Comparison of ENCODE assay signal across 9 cellular contexts in the genomic region with DNA sequence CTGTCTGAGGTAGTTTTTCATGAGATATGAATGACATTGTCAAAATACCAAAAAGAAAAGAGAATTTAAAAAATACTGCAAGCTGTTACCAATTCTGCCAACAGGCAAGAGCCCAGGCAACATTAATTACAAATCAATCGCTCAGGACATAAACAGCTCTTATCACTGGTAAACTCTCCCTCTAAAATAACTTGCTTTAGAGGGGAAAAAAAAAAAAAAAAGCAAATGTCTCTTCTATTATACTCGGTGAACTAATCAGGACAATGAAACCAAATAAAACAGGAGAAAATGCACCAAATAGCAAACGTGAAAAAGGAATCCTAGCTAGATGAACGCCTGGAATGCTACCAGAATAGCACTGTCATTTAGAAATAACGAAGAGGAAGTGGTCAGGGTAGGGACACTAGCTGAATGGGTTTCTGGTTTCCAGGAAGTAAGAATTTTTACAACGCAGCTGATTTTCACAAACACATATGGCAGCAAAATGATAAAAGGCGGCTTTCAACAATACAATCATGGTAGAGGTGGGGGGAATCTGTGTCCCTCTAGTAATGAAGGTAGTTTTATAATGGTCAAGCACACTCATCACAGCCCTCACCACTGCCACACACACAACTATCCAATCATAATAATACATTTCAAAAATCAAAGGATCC.
DNase-seq lines count a peak whose midpoint lies in the region; ATAC-seq and TF ChIP-seq lines count a peak whose summit lies in the region.
"Had no signal": no experiment of that assay in that cellular context is flagged by ENCODE, and none has a peak within 500 bp of the region (broad histone marks: within the 10 kb centered on the region; RNA-seq: fewer than 3 reads in every experiment).

No MANE protein-coding gene starts in this region.

- peak overlapping the region; percentile 3 to 29 for H3K27ac Mint-ChIP-seq in T-cell
- H3K27ac Mint-ChIP-seq in CD4-positive, alpha-beta T cell: no peak overlapping the region

- peaks cover 28% of the 10 kb centered on the region for H3K36me3 Mint-ChIP-seq in T-cell
- peaks cover 47% of the 10 kb centered on the region for H3K36me3 Mint-ChIP-seq in CD4-positive, alpha-beta T cell (ENCODE audit: low read depth)

- H3K36me3 ChIP-seq in HEK293 (ENCODE audit: control insufficient read depth in 2 of 2, insufficient read depth in 1 of 2, low read length in 2 of 2): no peaks in the 10 kb centered on the region
- no peaks in the 10 kb centered on the region for H3K36me3 ChIP-seq in Karpas-422 (ENCODE audit: insufficient read depth, low read length)

- H3K4me3 ChIP-seq in HEK293 (ENCODE audit: low read depth, low read length) (no peak overlapping the region), Karpas-422 (ENCODE audit: low read length) (no peak overlapping the region)

- H3K27me3 Mint-ChIP-seq in T-cell: no peaks in the 10 kb centered on the region
- no peaks in the 10 kb centered on the region for H3K27me3 Mint-ChIP-seq in CD4-positive, alpha-beta T cell

- H3K9me3 Mint-ChIP-seq in T-cell: peaks cover 8 to 17% (median 13%) of the 10 kb centered on the region in 3 donors
- H3K9me3 Mint-ChIP-seq in CD4-positive, alpha-beta T cell: peaks cover 12% of the 10 kb centered on the region

- no peaks in the 10 kb centered on the region for H3K9me3 ChIP-seq in HEK293 (ENCODE audit: control insufficient read depth, insufficient read depth, low read depth, low read length)
- peaks cover 3% of the 10 kb centered on the region; the same call in 1 of the 2 replicates for H3K9me3 ChIP-seq in Karpas-422 (ENCODE audit: low read length)
- H3K9me3 ChIP-seq in CD4-positive, alpha-beta T cell (ENCODE audit: control insufficient read depth, low read length): peaks cover under 1% of the 10 kb centered on the region

- no peaks in the 10 kb centered on the region for H3K9me2 ChIP-seq in Karpas-422 (replicated peaks; ENCODE audit: insufficient read depth, low read length)

- peak overlapping the region; percentile 42 to 49 (median 44) for H3K4me3 Mint-ChIP-seq in T-cell
- H3K4me3 Mint-ChIP-seq in CD4-positive, alpha-beta T cell: no peak overlapping the region

- CTCF ChIA-PET in HEK293 (lab: Yijun Ruan, JAX) (interaction anchor here (0.6 to 2.0 kb wide), 6 partner anchors 8 to 806 kb away, joined by 3 to 9 read pairs (median 3); no protein-coding TSS in a partner anchor), T-cell (lab: Charles Lee) (interaction anchor here in 1 of 2 donors (0.6 kb wide), 2 partner anchors 11 to 14 kb away, joined by 3 read pairs; no protein-coding TSS in a partner anchor)
- CTCF ChIA-PET in CD4-positive, alpha-beta T cell (lab: Charles Lee): interaction anchor here (1.0 kb wide), 1 partner anchor 10 kb away, joined by 3 read pairs; no protein-coding TSS in a partner anchor

- H2AFZ ChIP-seq in Karpas-422 (ENCODE audit: low read length): no peak overlapping the region

- POLR2A ChIA-PET in HEK293 (lab: Yijun Ruan, JAX) (interaction anchor here (0.6 kb wide), 1 partner anchor 13 kb away, joined by 3 read pairs; no protein-coding TSS in a partner anchor), T-cell (lab: Charles Lee) (interaction anchor here (0.6 to 0.7 kb wide), 2 partner anchors 26 to 858 kb away, joined by 4 to 5 read pairs; no protein-coding TSS in a partner anchor)
- POLR2A ChIA-PET in CD4-positive, alpha-beta T cell (lab: Charles Lee): interaction anchor here (1.0 to 1.1 kb wide), 2 partner anchors 33 to 197 kb away, joined by 3 read pairs; no protein-coding TSS in a partner anchor

- peaks cover 22 to 26% (median 24%) of the 10 kb centered on the region in 3 donors for H3K4me1 Mint-ChIP-seq in T-cell
- H3K4me1 Mint-ChIP-seq in CD4-positive, alpha-beta T cell (ENCODE audit: low read depth): peaks cover 25% of the 10 kb centered on the region

- no peak for TF ChIP-seq CTCF in HEK293 (tag by site-specific recombination; IDR thresholded peaks at IDR 0.05)
- TF ChIP-seq CTCF in CD4-positive, alpha-beta T cell (IDR thresholded peaks at IDR 0.05): no peak

- ATAC-seq in T-cell (replicated peaks in 1 of 4) (no peak), HG03280 (IDR thresholded peaks at IDR 0.05; ENCODE audit: unreplicated experiment) (no peak)
- no peak for ATAC-seq in CD4-positive, alpha-beta T cell (ENCODE audit: poor library complexity)

- peaks cover 19% of the 10 kb centered on the region for H3K79me2 ChIP-seq in Karpas-422 (ENCODE audit: low read length)

- no peak overlapping the region for H3K4me2 ChIP-seq in Karpas-422 (ENCODE audit: low read depth, low read length, poor library complexity, severe bottlenecking)

- DNase-seq in Daoy (ENCODE audit: low read depth) (peak; percentile 48), T-cell (no peak), kidney glomerular epithelial cell (lab: John Stamatoyannopoulos, UW) (peak; percentile 9), Karpas-422 (no peak), T-helper 9 cell (no peak)
- DNase-seq in CD4-positive, alpha-beta T cell: no peak

- H3K27me3 ChIP-seq in Karpas-422 (ENCODE audit: low read length): no peaks in the 10 kb centered on the region
- no peaks in the 10 kb centered on the region for H3K27me3 ChIP-seq in CD4-positive, alpha-beta T cell (ENCODE audit: control insufficient read depth, insufficient read depth, low read length)

- H3K27ac ChIP-seq in HEK293 (ENCODE audit: extremely low read depth, low read depth, low read length) (no peak overlapping the region), Karpas-422 (ENCODE audit: low read length) (no peak overlapping the region)
- no peak overlapping the region for H3K27ac ChIP-seq in CD4-positive, alpha-beta T cell (ENCODE audit: low read depth, low read length)
- H3K27ac ChIP-seq: epithelial cell of prostate had no signal

- intact Hi-C loops in CD4-positive, alpha-beta T cell (cut with DNase I, micrococcal nuclease): no loop called here

- no peak overlapping the region for H3K9ac ChIP-seq in Karpas-422 (ENCODE audit: low read length)

- no peaks in the 10 kb centered on the region for H3K4me1 ChIP-seq in HEK293 (ENCODE audit: control insufficient read depth, insufficient read depth, low read length)
- H3K4me1 ChIP-seq in Karpas-422 (ENCODE audit: low read length): peaks cover 11% of the 10 kb centered on the region

- peaks cover 29% of the 10 kb centered on the region for H4K20me1 ChIP-seq in Karpas-422 (ENCODE audit: insufficient read depth, low read depth, low read length)

TF ChIP-seq in HEK293, 187 proteins besides CTCF, POLR2A, EP300 and RAD21:
- 0 out of 2 replicates have a peak, but pooled peaks have one; percentile 21 for TF ChIP-seq ZBTB17 (tag by site-specific recombination; IDR thresholded peaks at IDR 0.05)
- no peak for TF ChIP-seq ZNF660 (tag by site-specific recombination; IDR thresholded peaks at IDR 0.05)

Comparison
In these comparisons a context has a peak if more than half of its experiments do, and no peak if none do; other contexts are left out.
1. DNase-seq: peak in Daoy (single experiment) and kidney glomerular epithelial cell (single experiment); none in T-cell (0 of 34), Karpas-422 (single experiment), T-helper 9 cell (single experiment) and CD4-positive, alpha-beta T cell (0 of 10).